Comparison of ENCODE assay signal across 21 cellular contexts in the genomic region with DNA sequence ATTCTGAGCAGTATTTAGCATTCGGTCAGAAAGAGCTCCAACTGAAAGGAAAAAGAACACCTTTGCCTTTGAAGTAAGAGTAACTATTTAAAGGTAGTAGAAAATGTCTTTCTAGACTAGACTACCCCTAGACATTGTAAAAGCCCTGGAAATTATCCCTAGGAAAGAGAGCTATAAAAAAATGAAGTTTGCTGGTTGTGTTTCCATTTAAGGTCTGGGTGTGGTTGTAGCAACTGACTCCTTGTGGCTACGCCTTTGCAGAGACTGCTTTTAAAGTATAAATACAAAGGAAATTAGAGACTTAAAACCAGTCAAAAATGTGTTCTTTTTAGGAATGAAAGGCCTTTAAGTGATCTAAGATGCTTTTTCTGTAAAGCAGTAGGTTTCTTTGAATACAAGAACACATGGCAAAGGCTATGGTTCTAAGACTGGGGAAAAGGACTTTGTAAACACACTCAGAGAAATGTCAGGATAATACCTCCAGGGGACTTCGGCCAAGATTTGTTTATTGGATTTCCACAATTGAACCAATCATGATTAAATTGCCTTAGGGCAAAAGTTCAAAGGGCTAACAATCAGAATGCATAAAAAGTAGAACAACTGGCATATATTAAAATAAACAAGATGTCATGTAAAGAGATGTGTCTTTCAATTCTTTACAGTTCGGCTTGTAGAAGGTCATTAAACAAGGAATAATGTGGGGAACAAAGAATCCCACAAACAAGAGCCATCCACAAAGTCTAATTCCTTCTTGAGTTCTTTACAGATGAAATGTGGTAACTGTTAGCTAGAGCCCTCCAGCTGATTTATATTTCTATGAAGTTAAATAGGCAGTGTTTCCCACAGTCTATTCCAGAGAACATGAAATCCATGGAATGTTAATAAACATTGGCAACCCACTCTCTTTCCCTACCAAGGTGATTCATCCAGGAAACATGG.
DNase-seq lines count a peak whose midpoint lies in the region; ATAC-seq and TF ChIP-seq lines count a peak whose summit lies in the region.
"Had no signal": no experiment of that assay in that cellular context is flagged by ENCODE, and none has a peak within 500 bp of the region (broad histone marks: within the 10 kb centered on the region; RNA-seq: fewer than 3 reads in every experiment).

No MANE protein-coding gene starts in this region.

- H3K27me3 Mint-ChIP-seq in neural progenitor cell (ENCODE audit: insufficient read depth, low read depth) = no peaks in the 10 kb centered on the region
- H3K27me3 Mint-ChIP-seq: activated CD4-positive, alpha-beta memory T cell treated with anti-CD3 and anti-CD28 coated beads, Interleukin-2, amount 10 ng/mL, durations not matched to agents 7 days and 5 days; activated T-cell treated with anti-CD3 and anti-CD28 coated beads, Interleukin-2, amount 50 U/mL, for 24 hours; naive thymus-derived CD4-positive, alpha-beta T cell; T-helper 17 cell had no signal

- H3K36me3 ChIP-seq in neural progenitor cell = no peaks in the 10 kb centered on the region
- H3K36me3 ChIP-seq: heart left ventricle, MG63 had no signal

- peak overlapping the region; percentile 73 for H3K27ac ChIP-seq in neural progenitor cell
- H3K27ac ChIP-seq: heart left ventricle, parathyroid adenoma had no signal

- ATAC-seq in HG02885 (IDR thresholded peaks at IDR 0.05; ENCODE audit: poor library complexity, unreplicated experiment) (no peak), GM18907 (IDR thresholded peaks at IDR 0.05; ENCODE audit: unreplicated experiment) (no peak), GM21529 (IDR thresholded peaks at IDR 0.05; ENCODE audit: unreplicated experiment) (no peak)
- ATAC-seq: esophagus mucosa; heart left ventricle; naive thymus-derived CD4-positive, alpha-beta T cell; T-helper 17 cell had no signal

- no peaks in the 10 kb centered on the region for H3K27me3 ChIP-seq in neural progenitor cell
- H3K27me3 ChIP-seq: heart left ventricle, MG63 had no signal

- no peak overlapping the region for H3K27ac Mint-ChIP-seq in neural progenitor cell
- H3K27ac Mint-ChIP-seq: activated CD4-positive, alpha-beta memory T cell treated with anti-CD3 and anti-CD28 coated beads, Interleukin-2, amount 10 ng/mL, durations not matched to agents 7 days and 5 days; activated T-cell treated with anti-CD3 and anti-CD28 coated beads, Interleukin-2, amount 50 U/mL, for 24 hours; naive thymus-derived CD4-positive, alpha-beta T cell; T-helper 17 cell had no signal

- peaks cover 19% of the 10 kb centered on the region for H3F3A ChIP-seq in neural progenitor cell (ENCODE audit: low read depth)

- H3K9ac ChIP-seq in neural progenitor cell = no peak overlapping the region
- H3K9ac ChIP-seq: parathyroid adenoma had no signal

- no peaks in the 10 kb centered on the region for H4K20me1 ChIP-seq in neural progenitor cell (ENCODE audit: low read depth)

- no peak overlapping the region for H3K4me3 Mint-ChIP-seq in neural progenitor cell
- H3K4me3 Mint-ChIP-seq: activated CD4-positive, alpha-beta memory T cell treated with anti-CD3 and anti-CD28 coated beads, Interleukin-2, amount 10 ng/mL, durations not matched to agents 7 days and 5 days; activated T-cell treated with anti-CD3 and anti-CD28 coated beads, Interleukin-2, amount 50 U/mL, for 24 hours; naive thymus-derived CD4-positive, alpha-beta T cell; T-helper 17 cell had no signal

- no peak for TF ChIP-seq CTCF in neural progenitor cell (IDR thresholded peaks at IDR 0.05)

- no peak overlapping the region for H2AFZ ChIP-seq in neural progenitor cell (replicated peaks)
- H2AFZ ChIP-seq: parathyroid adenoma had no signal

- H3K4me2 ChIP-seq in neural progenitor cell = peak overlapping the region; percentile 14

- peaks cover 12% of the 10 kb centered on the region for H3K9me3 Mint-ChIP-seq in neural progenitor cell

- H3K4me3 ChIP-seq in neural progenitor cell = no peak overlapping the region
- H3K4me3 ChIP-seq: heart left ventricle, MG63 had no signal

- H3K36me3 Mint-ChIP-seq in neural progenitor cell = no peaks in the 10 kb centered on the region
- H3K36me3 Mint-ChIP-seq: naive thymus-derived CD4-positive, alpha-beta T cell had no signal

- H3K4me1 Mint-ChIP-seq in neural progenitor cell = peaks cover 6% of the 10 kb centered on the region
- H3K4me1 Mint-ChIP-seq: activated CD4-positive, alpha-beta memory T cell treated with anti-CD3 and anti-CD28 coated beads, Interleukin-2, amount 10 ng/mL, durations not matched to agents 7 days and 5 days; naive thymus-derived CD4-positive, alpha-beta T cell; T-helper 17 cell had no signal

- no peaks in the 10 kb centered on the region for H3K79me2 ChIP-seq in neural progenitor cell (ENCODE audit: low read depth)
- H3K79me2 ChIP-seq: parathyroid adenoma had no signal

- H3K9me3 ChIP-seq in neural progenitor cell (ENCODE audit: low read depth) = no peaks in the 10 kb centered on the region

- peaks cover 20% of the 10 kb centered on the region for H3K4me1 ChIP-seq in neural progenitor cell
- H3K4me1 ChIP-seq: parathyroid adenoma had no signal

- DNase-seq in H4 (ENCODE audit: low spot score) (peak; percentile 94), NCI-H526 (lab: John Stamatoyannopoulos, UW) (peak; percentile 40 to 53), dedifferentiated amniotic fluid mesenchymal stem cell (ENCODE audit: extremely low spot score) (peak; percentile 48), neural progenitor cell (ENCODE audit: low spot score) (peak; percentile 34), GM19238 (ENCODE audit: insufficient read length, low spot score) (no peak)
- DNase-seq: activated CD4-positive, alpha-beta memory T cell treated with anti-CD3 and anti-CD28 coated beads, Interleukin-2, amount 10 ng/mL, durations not matched to agents 7 days and 5 days; activated naive CD4-positive, alpha-beta T cell treated with anti-CD3 and anti-CD28 coated beads, Interleukin-2, amount 50 U/mL, for 16 hours; activated T-cell treated with anti-CD3 and anti-CD28 coated beads, Interleukin-2, amount 50 U/mL, for 24 hours; Calu3; heart left ventricle; MG63; naive thymus-derived CD4-positive, alpha-beta T cell; NCI-H187; SHP77; stimulated activated CD8-positive, alpha-beta memory T cell treated with anti-CD3 and anti-CD28 coated beads, Interleukin-4, amount 100 ng/mL, for 48 hours; T-helper 17 cell had no signal
